In genomic region chr17:77441130-77441920, GRCh38 we compare ENCODE assay signal across 8 cellular contexts.
DNase-seq lines count a peak whose midpoint lies in the region; ATAC-seq and TF ChIP-seq lines count a peak whose summit lies in the region.

No MANE protein-coding gene starts in this region.

- intact Hi-C loops in A673 (cut with micrococcal nuclease; ENCODE audit: unreplicated experiment): no loop called here
- intact Hi-C loops in activated naive CD4-positive, alpha-beta T cell treated with anti-CD3 and anti-CD28 coated beads for 36 hours (cut with micrococcal nuclease): loop anchor here (1.0 to 10.0 kb wide), 9 partner anchors 8 to 403 kb away; partner anchors contain the start of gene SEC14L1

- no peaks in the 10 kb centered on the region for H3K27me3 ChIP-seq in A673 (replicated peaks; ENCODE audit: insufficient read depth, low read depth, low read length, poor library complexity)

- POLR2A ChIA-PET in A673 (lab: Charles Lee; ENCODE audit: low non-redundant PET): interaction anchor here (0.6 kb wide), 1 partner anchor 1853 kb away, joined by 3 read pairs; no protein-coding TSS in a partner anchor

- CTCF ChIA-PET in A673 (lab: Charles Lee): interaction anchor here (1.4 kb wide), 1 partner anchor 11 kb away, joined by 4 read pairs; no protein-coding TSS in a partner anchor
- CTCF ChIA-PET in activated naive CD4-positive, alpha-beta T cell treated with anti-CD3 and anti-CD28 coated beads for 36 hours (lab: Charles Lee): interaction anchor here (0.7 to 3.5 kb wide), 11 partner anchors 10 to 111 kb away, joined by 3 to 26 read pairs (median 6); no protein-coding TSS in a partner anchor

- no peaks in the 10 kb centered on the region for H3K9me3 Mint-ChIP-seq in activated naive CD4-positive, alpha-beta T cell treated with anti-CD3 and anti-CD28 coated beads for 36 hours
- H3K9me3 Mint-ChIP-seq in nephron progenitor cell: no peaks in the 10 kb centered on the region

- DNase-seq in A673 (ENCODE audit: low spot score): no peak
- DNase-seq in activated naive CD4-positive, alpha-beta T cell treated with anti-CD3 and anti-CD28 coated beads for 36 hours: peak; percentile 88
- no peak for DNase-seq in nephron progenitor cell
- DNase-seq in caudate nucleus (lab: John Stamatoyannopoulos, UW): no peak
- DNase-seq in NCI-H82 (lab: John Stamatoyannopoulos, UW): no peak

- peaks cover 5% of the 10 kb centered on the region for H3K36me3 Mint-ChIP-seq in activated naive CD4-positive, alpha-beta T cell treated with anti-CD3 and anti-CD28 coated beads for 36 hours (ENCODE audit: low read depth)
- peaks cover 11% of the 10 kb centered on the region for H3K36me3 Mint-ChIP-seq in nephron progenitor cell (ENCODE audit: low read depth)

- H3K4me1 Mint-ChIP-seq in activated naive CD4-positive, alpha-beta T cell treated with anti-CD3 and anti-CD28 coated beads for 36 hours (ENCODE audit: low read depth): peaks cover 97% of the 10 kb centered on the region
- H3K4me1 Mint-ChIP-seq in nephron progenitor cell: peaks cover 100% of the 10 kb centered on the region

- peak overlapping the region; percentile 99 for H3K27ac Mint-ChIP-seq in activated naive CD4-positive, alpha-beta T cell treated with anti-CD3 and anti-CD28 coated beads for 36 hours
- peak overlapping the region; percentile 92 for H3K27ac Mint-ChIP-seq in nephron progenitor cell

- H3K27ac ChIP-seq in A673 (ENCODE audit: low read depth, low read length, poor library complexity, severe bottlenecking): peak overlapping the region; percentile 72
- H3K27ac ChIP-seq in caudate nucleus (ENCODE audit: low read depth, low read length): no peak overlapping the region

- peak overlapping the region; percentile 65 for H3K4me3 Mint-ChIP-seq in activated naive CD4-positive, alpha-beta T cell treated with anti-CD3 and anti-CD28 coated beads for 36 hours
- peak overlapping the region; percentile 51 for H3K4me3 Mint-ChIP-seq in nephron progenitor cell

- H3K4me1 ChIP-seq in A673 (ENCODE audit: insufficient read depth, low read length, poor library complexity, severe bottlenecking): peaks cover 69% of the 10 kb centered on the region

- no peaks in the 10 kb centered on the region for H3K36me3 ChIP-seq in A673 (ENCODE audit: insufficient read depth, low read length, poor library complexity, severe bottlenecking)

- no peaks in the 10 kb centered on the region for H3K27me3 Mint-ChIP-seq in activated naive CD4-positive, alpha-beta T cell treated with anti-CD3 and anti-CD28 coated beads for 36 hours (ENCODE audit: low read depth)
- H3K27me3 Mint-ChIP-seq in nephron progenitor cell (ENCODE audit: low read depth, poor library complexity): peaks cover 4% of the 10 kb centered on the region

- no TSS peak for BruUV-seq in A673 (replicated peaks; lab: Mats Ljungman, UMichigan)

- H3K4me3 ChIP-seq in A673 (ENCODE audit: low read depth, low read length, poor library complexity, severe bottlenecking): no peak overlapping the region

- no peaks in the 10 kb centered on the region for H3K9me3 ChIP-seq in A673 (ENCODE audit: low read depth, low read length, poor library complexity, severe bottlenecking)

- peak; percentile 56 for ATAC-seq in GM18907 (IDR thresholded peaks at IDR 0.05; ENCODE audit: unreplicated experiment)
- ATAC-seq in HG03159 (IDR thresholded peaks at IDR 0.05; ENCODE audit: unreplicated experiment): peak; percentile 42

- peak; percentile 51 for TF ChIP-seq POLR2A in Raji (IDR thresholded peaks at IDR 0.05; ENCODE audit: insufficient read depth, low read depth, low read length)

- TF ChIP-seq CTCF in A673 (conservative IDR thresholded peaks at IDR 0.05; ENCODE audit: low read depth, low read length) (no peak; the same call in 1 of the 2 replicates), nephron progenitor cell (IDR thresholded peaks at IDR 0.05) (no peak)
